Comparison of ENCODE assay signal across 9 cellular contexts in genomic region chrX:53440631-53441517, GRCh38. TPM values are rescaled to one million over a fixed set of nuclear protein-coding genes. Genes with fewer than 3 reads are reported as not detected.
DNase-seq lines count a peak whose midpoint lies in the region; ATAC-seq and TF ChIP-seq lines count a peak whose summit lies in the region.
"Had no signal": no experiment of that assay in that cellular context is flagged by ENCODE, and none has a peak within 500 bp of the region (broad histone marks: within the 10 kb centered on the region; RNA-seq: fewer than 3 reads in every experiment).

No MANE protein-coding gene starts in this region.

- intact Hi-C loops in heart left ventricle (cut with DNase I) = loop anchor here in 2 of 10 donors (5.0 kb wide), 1 partner anchor 124 kb away; no protein-coding TSS in a partner anchor
- intact Hi-C loops in posterior cingulate gyrus (cut with DNase I) = no loop called here

- peaks cover 15% of the 10 kb centered on the region for H3K4me1 Mint-ChIP-seq in activated naive CD8-positive, alpha-beta T cell treated with anti-CD3 and anti-CD28 coated beads, Interleukin-2, amount 10 ng/mL, durations not matched to agents 7 days and 5 days

- WGBS in heart left ventricle, 4 donors = 14 to 34% (median 25%) methylated on average over 36 to 39 of the region's 39 CpGs

- DNase-seq in NCI-H1105 treated with DMSO at 0.1 percent for 48 hours (lab: John Stamatoyannopoulos, UW) (peak; percentile 17), NCI-H1105 (lab: John Stamatoyannopoulos, UW) (no peak), NCI-H446 treated with DMSO at 0.1 percent for 48 hours (lab: John Stamatoyannopoulos, UW) (peak; percentile 48), heart left ventricle (peak; percentile 17 to 81 (median 67)), posterior cingulate gyrus (peak in 7 of 10 donors; percentile 6 to 89 (median 22)), COLO829 (ENCODE audit: low spot score) (no peak), ACHN (no peak)
- DNase-seq in activated naive CD8-positive, alpha-beta T cell treated with anti-CD3 and anti-CD28 coated beads, Interleukin-2, amount 10 ng/mL, durations not matched to agents 7 days and 5 days = peak; percentile 32

- peak overlapping the region in 10 of 12 donors; percentile 33 to 57 (median 46) for H3K4me3 ChIP-seq in heart left ventricle

- peak; percentile 6 for ATAC-seq in activated naive CD8-positive, alpha-beta T cell treated with anti-CD3 and anti-CD28 coated beads, Interleukin-2, amount 10 ng/mL, durations not matched to agents 7 days and 5 days (ENCODE audit: low read depth)
- peak in 3 of 4 donors; percentile 58 to 69 (median 65) for ATAC-seq in heart left ventricle

- H3K9me3 Mint-ChIP-seq in activated naive CD8-positive, alpha-beta T cell treated with anti-CD3 and anti-CD28 coated beads, Interleukin-2, amount 10 ng/mL, durations not matched to agents 7 days and 5 days = no peaks in the 10 kb centered on the region

- TF ChIP-seq CTCF in heart left ventricle (IDR thresholded peaks at IDR 0.05) = no peak

- H3K27ac Mint-ChIP-seq in activated naive CD8-positive, alpha-beta T cell treated with anti-CD3 and anti-CD28 coated beads, Interleukin-2, amount 10 ng/mL, durations not matched to agents 7 days and 5 days = peak overlapping the region; percentile 67

- no peaks in the 10 kb centered on the region for H3K27me3 Mint-ChIP-seq in activated naive CD8-positive, alpha-beta T cell treated with anti-CD3 and anti-CD28 coated beads, Interleukin-2, amount 10 ng/mL, durations not matched to agents 7 days and 5 days

- H3K36me3 Mint-ChIP-seq in activated naive CD8-positive, alpha-beta T cell treated with anti-CD3 and anti-CD28 coated beads, Interleukin-2, amount 10 ng/mL, durations not matched to agents 7 days and 5 days = no peaks in the 10 kb centered on the region

- no peaks in the 10 kb centered on the region for H3K9me3 ChIP-seq in heart left ventricle

- H3K27me3 ChIP-seq in heart left ventricle = peaks cover 0 to 35% (median 0%) of the 10 kb centered on the region in 9 donors

- POLR2A ChIA-PET in activated naive CD8-positive, alpha-beta T cell treated with anti-CD3 and anti-CD28 coated beads, Interleukin-2, amount 10 ng/mL, durations not matched to agents 7 days and 5 days (lab: Charles Lee) = interaction anchor here (0.8 kb wide), 1 partner anchor 19 kb away, joined by 3 read pairs; no protein-coding TSS in a partner anchor

- in situ Hi-C loops in ACHN (cut with HindIII; ENCODE audit: low pct_ligation_motif_present, low pct_unique_long_range_greater_than_20kb, low sequenced_read_pairs) = no loop called here

- peak in 1 of 2 donors; percentile 34 for TF ChIP-seq POLR2A in heart left ventricle (IDR thresholded peaks at IDR 0.05)

- H3K36me3 ChIP-seq in heart left ventricle = no peaks in the 10 kb centered on the region
- H3K36me3 ChIP-seq: cardiac muscle cell had no signal

- H3K27ac ChIP-seq in heart left ventricle = peak overlapping the region in 7 of 12 donors; percentile 15 to 78 (median 42)
- H3K27ac ChIP-seq: cardiac muscle cell had no signal

- peak overlapping the region; percentile 86 for H3K4me3 Mint-ChIP-seq in activated naive CD8-positive, alpha-beta T cell treated with anti-CD3 and anti-CD28 coated beads, Interleukin-2, amount 10 ng/mL, durations not matched to agents 7 days and 5 days

- H3K4me1 ChIP-seq in heart left ventricle = peaks cover 0 to 30% (median 4%) of the 10 kb centered on the region in 12 donors

RNA-seq across cellular contexts. Expression of gene HSD17B10, which starts 6.7 kb away (rescaled TPM):
- total RNA-seq in activated naive CD8-positive, alpha-beta T cell treated with anti-CD3 and anti-CD28 coated beads, Interleukin-2, amount 10 ng/mL, durations not matched to agents 7 days and 5 days = 10 to 100 TPM; 64.3 to 68.2 TPM
- 100 to 1,000 TPM in 3 of 9 donors, 10 to 100 TPM in 6; 49.7 to 118 (median 93.2) TPM for total RNA-seq in heart left ventricle
- 100 to 1,000 TPM in 1 of 2 donors, 10 to 100 TPM in 1; 94.3 to 169 TPM for polyA plus RNA-seq in heart left ventricle

RNA-seq across cellular contexts. Expression of gene RIBC1, which starts 18.2 kb away (rescaled TPM):
- total RNA-seq in activated naive CD8-positive, alpha-beta T cell treated with anti-CD3 and anti-CD28 coated beads, Interleukin-2, amount 10 ng/mL, durations not matched to agents 7 days and 5 days = 1 to 10 TPM; 1.2 to 1.4 TPM
- 1 to 10 TPM in 2 of 9 donors, under 1 TPM in 7; 0.28 to 1.7 (median 0.63) TPM for total RNA-seq in heart left ventricle
- polyA plus RNA-seq in heart left ventricle = under 1 TPM; 0.50 to 0.61 TPM

RNA-seq across cellular contexts. Expression of gene SMC1A, which starts 18.4 kb away (rescaled TPM):
- total RNA-seq in activated naive CD8-positive, alpha-beta T cell treated with anti-CD3 and anti-CD28 coated beads, Interleukin-2, amount 10 ng/mL, durations not matched to agents 7 days and 5 days = 100 to 1,000 TPM; 117 TPM
- 10 to 100 TPM; 25.3 to 64.6 (median 36.4) TPM for total RNA-seq in heart left ventricle
- polyA plus RNA-seq in heart left ventricle = 10 to 100 TPM; 13.6 to 21.3 TPM

Comparison
In these comparisons a context has a peak if more than half of its experiments do, and no peak if none do; other contexts are left out.
1. DNase-seq: peak in NCI-H1105 treated with DMSO at 0.1 percent for 48 hours (single experiment), NCI-H446 treated with DMSO at 0.1 percent for 48 hours (single experiment), activated naive CD8-positive, alpha-beta T cell treated with anti-CD3 and anti-CD28 coated beads, Interleukin-2, amount 10 ng/mL, durations not matched to agents 7 days and 5 days (single experiment), heart left ventricle (5 of 5) and posterior cingulate gyrus (7 of 10); none in NCI-H1105 (single experiment), COLO829 (single experiment) and ACHN (single experiment).